Comparison of ENCODE assay signal across 8 cellular contexts in genomic region chr6:85678602-85679444, GRCh38. TPM values are rescaled to one million over a fixed set of nuclear protein-coding genes. Genes with fewer than 3 reads are reported as not detected.
A peak's percentile ranks its signal among the peaks of the same experiment; 100 is the strongest.
DNase-seq lines count a peak whose midpoint lies in the region; ATAC-seq, FAIRE-seq and TF ChIP-seq lines count a peak whose summit lies in the region.

No MANE protein-coding gene starts in this region.

- peak; percentile 93 for FAIRE-seq in HTR-8/SVneo (lab: Jason Lieb, UNC)

- DNase-seq in Caki2 (ENCODE audit: low read depth) (peak; percentile 98), HTR-8/SVneo (ENCODE audit: insufficient read length, low spot score) (peak; percentile 94), NOMO-1 treated with DMSO at 0.1 percent for 48 hours (lab: John Stamatoyannopoulos, UW; ENCODE audit: unreplicated experiment) (peak; percentile 97), endodermal cell (peak; percentile 99), mesothelial cell of epicardium (ENCODE audit: low spot score in 2 of 2, unreplicated experiment in 2 of 2) (peak; percentile 97 to 99)
- DNase-seq in activated CD8-positive, alpha-beta memory T cell treated with anti-CD3 and anti-CD28 coated beads, Interleukin-2, amount 50 U/mL, for 1 hour (ENCODE audit: extremely low read depth) = peak; percentile 96
- DNase-seq in stimulated activated CD8-positive, alpha-beta memory T cell treated with anti-CD3 and anti-CD28 coated beads, Interleukin-15, amount 100 ng/mL, for 4 hours (ENCODE audit: low read depth in 2 of 2) = peak; percentile 94

- whole genome bisulfite sequencing in endodermal cell (ENCODE audit: insufficient coverage in 1 of 2, insufficient read length in 1 of 2), 2 experiments = 0 to 1% methylated on average over 31 to 82 of the region's 82 CpGs

- peaks cover 5% of the 10 kb centered on the region for H3K9me3 ChIP-seq in endodermal cell (ENCODE audit: control insufficient read depth, low read length)

- peak overlapping the region; percentile 99 for H3K27ac Mint-ChIP-seq in endodermal cell
- H3K27ac Mint-ChIP-seq in mesothelial cell of epicardium = peak overlapping the region; percentile 99

- in situ Hi-C loops in Caki2 (cut with HindIII; ENCODE audit: low pct_unique_long_range_greater_than_20kb, low sequenced_read_pairs) = no loop called here

- H3K36me3 Mint-ChIP-seq in endodermal cell (ENCODE audit: low read depth) = peaks cover 32% of the 10 kb centered on the region
- H3K36me3 Mint-ChIP-seq in mesothelial cell of epicardium = peaks cover 3% of the 10 kb centered on the region

- H3K4me3 Mint-ChIP-seq in endodermal cell = peak overlapping the region; percentile 100
- H3K4me3 Mint-ChIP-seq in mesothelial cell of epicardium = peak overlapping the region; percentile 98

- H3K4me1 Mint-ChIP-seq in endodermal cell (peaks cover 14% of the 10 kb centered on the region), mesothelial cell of epicardium (peaks cover 39% of the 10 kb centered on the region)

- peak overlapping the region; percentile 99 for H3K9ac ChIP-seq in endodermal cell (ENCODE audit: extremely low read depth, low read length, poor library complexity, severe bottlenecking)

- H3K27me3 ChIP-seq in endodermal cell (ENCODE audit: control insufficient read depth, insufficient read depth, low read length, poor library complexity, severe bottlenecking) = no peaks in the 10 kb centered on the region

- peak overlapping the region; percentile 89 for H3K27ac ChIP-seq in endodermal cell (ENCODE audit: low read depth, low read length)

- peak overlapping the region; percentile 96 for H3K4me3 ChIP-seq in endodermal cell (ENCODE audit: low read length)

- peaks cover 3% of the 10 kb centered on the region for H3K9me3 Mint-ChIP-seq in endodermal cell
- H3K9me3 Mint-ChIP-seq in mesothelial cell of epicardium = peaks cover 5% of the 10 kb centered on the region

- H3K4me1 ChIP-seq in endodermal cell (ENCODE audit: control insufficient read depth, insufficient read depth, low read length) = no peaks in the 10 kb centered on the region

- H3K27me3 Mint-ChIP-seq in endodermal cell (ENCODE audit: insufficient read depth) = no peaks in the 10 kb centered on the region
- peaks cover 1% of the 10 kb centered on the region for H3K27me3 Mint-ChIP-seq in mesothelial cell of epicardium (ENCODE audit: low read depth)

- ATAC-seq in GM21381 (IDR thresholded peaks at IDR 0.05; ENCODE audit: unreplicated experiment) = peak; percentile 74

- peaks cover 38% of the 10 kb centered on the region for H3K36me3 ChIP-seq in endodermal cell (ENCODE audit: control insufficient read depth, insufficient read depth, low read length)

- peak; percentile 46 for TF ChIP-seq CTCF in endodermal cell (conservative IDR thresholded peaks at IDR 0.05)
- no peak for TF ChIP-seq CTCF in mesothelial cell of epicardium (IDR thresholded peaks at IDR 0.05; ENCODE audit: unreplicated experiment)

RNA-seq across cellular contexts. Expression of gene SYNCRIP, which starts 36.1 kb away (rescaled TPM):
- 32.4 and 47.3 TPM in 2 replicates for total RNA-seq in Caki2 (2014; rRNA removed; shearing (Covaris generic); ENCODE audit: low replicate concordance)
- 100 to 1,000 TPM; 121 to 123 TPM for total RNA-seq in endodermal cell
- polyA plus RNA-seq in endodermal cell (2013, experiment 1 of 2) = 118 TPM
- polyA plus RNA-seq in endodermal cell (2013, experiment 2 of 2) = 104 TPM
- total RNA-seq in mesothelial cell of epicardium = 127 to 129 TPM (median 129 TPM) in 3 replicates

Comparison
In these comparisons a context has a peak if more than half of its experiments do, and no peak if none do; other contexts are left out.
1. Peak in every context shown above with its lines: DNase-seq, ATAC-seq, H3K4me3 ChIP-seq and H3K27ac ChIP-seq.